ENCODE assay signal across 29 cellular contexts in genomic region chr14:73694083-73694482, GRCh38.
"Had no signal": no experiment of that assay in that cellular context is flagged by ENCODE, and none has a peak within 500 bp of the region (broad histone marks: within the 10 kb centered on the region; RNA-seq: fewer than 3 reads in every experiment).

No MANE protein-coding gene starts in this region.

- H3K27ac Mint-ChIP-seq: natural killer cell treated with Interleukin-12 subunit alpha and Interleukin-12 subunit beta and Interleukin-15 and Interleukin-18, amount 100 ng/mL, for 72 hours; progenitor cell of endocrine pancreas; stimulated activated naive B cell treated with anti-CD40 and anti-IgM and Interleukin-4, amounts not matched to agents 10 μg/mL and 1 μg/mL and 100 μg/mL, for 72 hours had no signal

- H3K4me1 ChIP-seq: left lung, lower lobe of right lung, right atrium auricular region, right lobe of liver, suprapubic skin, tibial artery, upper lobe of right lung, uterus had no signal

- H3K9me3 Mint-ChIP-seq: immature natural killer cell; naive thymus-derived CD4-positive, alpha-beta T cell; natural killer cell treated with Interleukin-12 subunit alpha and Interleukin-12 subunit beta and Interleukin-15 and Interleukin-18, amount 100 ng/mL, for 72 hours; stimulated activated naive B cell treated with anti-CD40 and anti-IgM and Interleukin-4, amounts not matched to agents 10 μg/mL and 1 μg/mL and 100 μg/mL, for 72 hours had no signal

- H3K9me3 ChIP-seq: left lung, lower lobe of right lung, mucosa of descending colon, ovary, right atrium auricular region, right lobe of liver, suprapubic skin, thoracic aorta, tibial artery, upper lobe of right lung, uterus had no signal

- ATAC-seq: left colon; left lung; lower lobe of right lung; mucosa of descending colon; naive thymus-derived CD4-positive, alpha-beta T cell; natural killer cell treated with Interleukin-12 subunit alpha and Interleukin-12 subunit beta and Interleukin-15 and Interleukin-18, amount 100 ng/mL, for 72 hours; right lobe of liver; stimulated activated naive B cell treated with anti-CD40 and anti-IgM and Interleukin-4, amounts not matched to agents 10 μg/mL and 1 μg/mL and 100 μg/mL, for 72 hours; stimulated activated naive CD8-positive, alpha-beta T cell treated with anti-CD3 and anti-CD28 coated beads, Interleukin-15, Interleukin-2, amounts not matched to agents 100 U/mL and 50 U/mL, for 24 hours; upper lobe of right lung had no signal

- H3K4me3 ChIP-seq: left lung, lower lobe of right lung, mucosa of descending colon, ovary, right atrium auricular region, right lobe of liver, smooth muscle cell, suprapubic skin, thoracic aorta, tibial artery, upper lobe of right lung, uterus had no signal

- DNase-seq: hippocampal formation; immature natural killer cell; kidney; left colon; left lung; lower lobe of right lung; mammary epithelial cell; mesendoderm; midbrain; mucosa of descending colon; naive thymus-derived CD4-positive, alpha-beta T cell; ovary; right lobe of liver; stimulated activated CD4-positive, alpha-beta T cell treated with anti-CD3 and anti-CD28 coated beads, Interleukin-1b, Interleukin-23, amount 100 ng/mL, for 48 hours; stimulated activated CD4-positive, alpha-beta T cell treated with anti-CD3 and anti-CD28 coated beads, Interleukin-2, amount 100 ng/mL, for 48 hours; stimulated activated CD4-positive, alpha-beta T cell treated with anti-CD3 and anti-CD28 coated beads, Interleukin-4, amount 100 ng/mL, for 4 hours; stimulated activated CD8-positive, alpha-beta memory T cell treated with anti-CD3 and anti-CD28 coated beads, Interleukin-4, amount 100 ng/mL, for 48 hours; stimulated activated naive B cell treated with anti-CD40 and anti-IgM and Interleukin-4, amounts not matched to agents 10 μg/mL and 1 μg/mL and 100 μg/mL, for 72 hours; stimulated activated naive CD8-positive, alpha-beta T cell treated with anti-CD3 and anti-CD28 coated beads, Interleukin-15, Interleukin-2, amounts not matched to agents 100 U/mL and 50 U/mL, for 24 hours; tibial artery; trophoblast cell; upper lobe of right lung; uterus had no signal

- H3K4me1 Mint-ChIP-seq: immature natural killer cell had no signal

- H3K27me3 ChIP-seq: left lung, ovary, right atrium auricular region, right lobe of liver, suprapubic skin, tibial artery, upper lobe of right lung, uterus had no signal

- H3K36me3 ChIP-seq: ovary, right atrium auricular region, right lobe of liver, suprapubic skin, thoracic aorta, uterus had no signal

- H3K4me3 Mint-ChIP-seq: immature natural killer cell; naive thymus-derived CD4-positive, alpha-beta T cell; natural killer cell treated with Interleukin-12 subunit alpha and Interleukin-12 subunit beta and Interleukin-15 and Interleukin-18, amount 100 ng/mL, for 72 hours; stimulated activated naive B cell treated with anti-CD40 and anti-IgM and Interleukin-4, amounts not matched to agents 10 μg/mL and 1 μg/mL and 100 μg/mL, for 72 hours had no signal

- H3K27me3 Mint-ChIP-seq: naive thymus-derived CD4-positive, alpha-beta T cell; natural killer cell treated with Interleukin-12 subunit alpha and Interleukin-12 subunit beta and Interleukin-15 and Interleukin-18, amount 100 ng/mL, for 72 hours; progenitor cell of endocrine pancreas; stimulated activated naive B cell treated with anti-CD40 and anti-IgM and Interleukin-4, amounts not matched to agents 10 μg/mL and 1 μg/mL and 100 μg/mL, for 72 hours had no signal

- H3K27ac ChIP-seq: left lung, lower lobe of right lung, ovary, right atrium auricular region, right lobe of liver, suprapubic skin, thoracic aorta, tibial artery, upper lobe of right lung, uterus had no signal
